In the genomic region with DNA sequence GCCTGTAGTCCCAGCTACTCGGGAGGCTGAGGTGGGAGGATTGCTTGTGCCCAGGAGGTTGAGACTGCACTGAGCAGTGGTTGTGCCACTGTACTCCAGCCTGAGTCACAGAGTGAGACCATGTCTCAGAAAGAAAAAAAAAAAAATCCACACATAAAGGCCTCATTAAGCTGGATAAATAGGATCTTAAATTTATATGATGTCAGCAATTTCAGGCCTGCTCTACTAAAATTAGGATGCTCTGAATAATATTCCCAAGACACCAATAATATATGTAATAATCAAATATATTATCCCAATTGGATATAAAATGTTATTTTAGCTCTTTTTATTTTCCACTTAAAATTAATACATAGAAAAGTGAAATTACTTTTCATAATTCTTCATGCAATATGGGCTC, we compare ENCODE assay signal across 19 cellular contexts. TPM values are rescaled to one million over a fixed set of nuclear protein-coding genes. Genes with fewer than 3 reads are reported as not detected.
DNase-seq lines count a peak whose midpoint lies in the region; ATAC-seq, FAIRE-seq and TF ChIP-seq lines count a peak whose summit lies in the region.
"Had no signal": no experiment of that assay in that cellular context is flagged by ENCODE, and none has a peak within 500 bp of the region (broad histone marks: within the 10 kb centered on the region; RNA-seq: fewer than 3 reads in every experiment).

No MANE protein-coding gene starts in this region.

- no peak overlapping the region for H4K91ac ChIP-seq in IMR-90 (ENCODE audit: insufficient read depth, low read depth, low read length)

- no peak overlapping the region for H2BK15ac ChIP-seq in IMR-90 (ENCODE audit: low read depth, low read length)

- no peak overlapping the region for H3K18ac ChIP-seq in IMR-90 (ENCODE audit: low read depth, low read length)

- H3K27ac ChIP-seq in HepG2 (ENCODE audit: extremely low read length, insufficient read depth, low read length), result no peak overlapping the region
- H3K27ac ChIP-seq in right lobe of liver, result no peak overlapping the region
- no peak overlapping the region for H3K27ac ChIP-seq in IMR-90 (ENCODE audit: insufficient read depth, low read length)
- H3K27ac ChIP-seq: BLaER1 treated with 17β-estradiol and CSF1 and Interleukin-3, amounts not matched to agents 10 nM and 100 nM; C4-2B had no signal

- H3K23ac ChIP-seq in IMR-90 (ENCODE audit: low read depth, low read length), result no peak overlapping the region

- no peak overlapping the region for H3K9ac ChIP-seq in HepG2 (ENCODE audit: insufficient read depth, low read depth, low read length)
- H3K9ac ChIP-seq in IMR-90 (ENCODE audit: low read depth, low read length), result no peak overlapping the region
- H3K9ac ChIP-seq: BLaER1 treated with 17β-estradiol and CSF1 and Interleukin-3, amounts not matched to agents 10 nM and 100 nM had no signal

- H3K36me3 ChIP-seq in HepG2 (replicated peaks in 1 of 2; ENCODE audit: control insufficient read depth in 1 of 2, insufficient read depth in 2 of 2, low read length in 2 of 2), result peaks cover 3 to 14% of the 10 kb centered on the region in 2 experiments; a peak in 4 of 5 replicates
- H3K36me3 ChIP-seq in right lobe of liver, result no peaks in the 10 kb centered on the region
- H3K36me3 ChIP-seq in IMR-90 (ENCODE audit: control insufficient read depth, insufficient read depth, low read length), result peaks cover 3% of the 10 kb centered on the region

- H4K8ac ChIP-seq in IMR-90 (ENCODE audit: low read depth in 2 of 2, low read length in 2 of 2), result no peak overlapping the region

- DNase-seq in HepG2 (ENCODE audit: low spot score), result no peak
- no peak for DNase-seq in right lobe of liver
- DNase-seq in IMR-90, result no peak
- DNase-seq in erythroblast (lab: John Stamatoyannopoulos, UW), result no peak
- DNase-seq in NCI-H2029 (lab: John Stamatoyannopoulos, UW), result no peak
- DNase-seq: 8988T; AML-193; Caco-2; Calu3; CD4-positive, alpha-beta T cell; CD8-positive, alpha-beta T cell; DMS79 treated with DMSO at 0.1 percent for 48 hours; GF-D8 had no signal

- peaks cover 7% of the 10 kb centered on the region for H3K9me1 ChIP-seq in IMR-90 (ENCODE audit: insufficient read depth, low read length)

- in situ Hi-C loops in HepG2 (cut with HindIII; ENCODE audit: extremely low pct_ligation_motif_present, low pct_unique_long_range_greater_than_20kb), result no loop called here
- in situ Hi-C loops in IMR-90 (cut with MboI; ENCODE audit: low sequenced_read_pairs), result no loop called here

- H3K79me2 ChIP-seq in HepG2 (ENCODE audit: insufficient read depth, low read length), result no peaks in the 10 kb centered on the region

- TF ChIP-seq EP300 in HepG2 (IDR thresholded peaks at IDR 0.05; ENCODE audit: low read depth in 2 of 2, low read length in 2 of 2) (no peak), HepG2 (CRISPR knock-in tag; IDR thresholded peaks at IDR 0.05; ENCODE audit: borderline replicate concordance) (no peak)

- BruUV-seq in HepG2 (replicated peaks; lab: Mats Ljungman, UMichigan), result no TSS peak
- BruUV-seq in IMR-90 (replicated peaks; lab: Mats Ljungman, UMichigan), result no TSS peak

- H2AFZ ChIP-seq in HepG2 (ENCODE audit: low read length) (no peak overlapping the region), IMR-90 (replicated peaks; ENCODE audit: low read length, poor library complexity) (no peak overlapping the region)

- TF ChIP-seq CTCF in HepG2 (CRISPR knock-in tag; IDR thresholded peaks at IDR 0.05) (no peak), right lobe of liver (IDR thresholded peaks at IDR 0.05) (no peak), IMR-90 (conservative IDR thresholded peaks at IDR 0.05; ENCODE audit: low read depth, low read length) (no peak)

- H4K5ac ChIP-seq in IMR-90 (ENCODE audit: low read depth, low read length), result no peak overlapping the region

- H3K4ac ChIP-seq in IMR-90 (ENCODE audit: low read depth, low read length), result no peak overlapping the region

- TF ChIP-seq RAD21 in HepG2 (CRISPR knock-in tag; IDR thresholded peaks at IDR 0.05), result no peak
- TF ChIP-seq RAD21 in IMR-90 (IDR thresholded peaks at IDR 0.05; ENCODE audit: low read length), result no peak

- H2BK120ac ChIP-seq in IMR-90 (ENCODE audit: low read depth, low read length), result no peak overlapping the region

- ATAC-seq in HepG2 (no peak), right lobe of liver (no peak), IMR-90 (ENCODE audit: low read depth) (no peak)
- ATAC-seq: CD8-positive, alpha-beta T cell had no signal

- CTCF ChIA-PET in HepG2 (lab: Yijun Ruan, JAX; ENCODE audit: low intra/inter-chr PET ratio, low total read pairs), result no interaction called here
- CTCF ChIA-PET in IMR-90 (lab: Yijun Ruan, JAX), result no interaction called here

- H2AK9ac ChIP-seq in IMR-90 (replicated peaks; ENCODE audit: low read depth, low read length, poor library complexity), result no peak overlapping the region

- dilution Hi-C loops in IMR-90 (cut with HindIII; ENCODE audit: low sequenced_read_pairs, unreplicated experiment), result no loop called here

- no peak for FAIRE-seq in HepG2 (lab: Jason Lieb, UNC)
- FAIRE-seq: A204.1, D721Med, G401.6, GM19239 had no signal

- H4K20me1 ChIP-seq in HepG2 (ENCODE audit: insufficient read depth, low read length) (no peaks in the 10 kb centered on the region), IMR-90 (ENCODE audit: insufficient read depth, low read length) (no peaks in the 10 kb centered on the region)

- H3K4me1 ChIP-seq in HepG2 (ENCODE audit: insufficient read depth, low read length), result no peaks in the 10 kb centered on the region
- peaks cover 0 to 13% (median 5%) of the 10 kb centered on the region in 4 donors for H3K4me1 ChIP-seq in right lobe of liver
- H3K4me1 ChIP-seq in IMR-90 (ENCODE audit: control insufficient read depth, insufficient read depth, low read length), result peaks cover 3% of the 10 kb centered on the region; the same call in 1 of the 2 replicates
- H3K4me1 ChIP-seq: BLaER1 treated with 17β-estradiol and CSF1 and Interleukin-3, amounts not matched to agents 10 nM and 100 nM; Caco-2 had no signal

- H3K56ac ChIP-seq in IMR-90 (ENCODE audit: extremely low read depth, insufficient read depth, low read length), result no peak overlapping the region

- H2AK5ac ChIP-seq in IMR-90 (ENCODE audit: low read depth, low read length), result no peak overlapping the region

- H3K27me3 ChIP-seq in HepG2 (ENCODE audit: control insufficient read depth in 1 of 2, insufficient read depth in 2 of 2, low read length in 2 of 2) (no peaks in the 10 kb centered on the region; a peak in 1 of 5 replicates), right lobe of liver (no peaks in the 10 kb centered on the region), IMR-90 (ENCODE audit: control insufficient read depth, insufficient read depth, low read length) (no peaks in the 10 kb centered on the region)
- H3K27me3 ChIP-seq: BLaER1 treated with 17β-estradiol and CSF1 and Interleukin-3, amounts not matched to agents 10 nM and 100 nM had no signal

- H2BK20ac ChIP-seq in IMR-90 (ENCODE audit: low read depth, low read length), result no peak overlapping the region

- H3K79me1 ChIP-seq in IMR-90 (ENCODE audit: low read depth in 1 of 2, low read length in 2 of 2), result peaks cover 0 to 19% of the 10 kb centered on the region in 2 experiments

- H3K14ac ChIP-seq in IMR-90 (replicated peaks; ENCODE audit: low read depth, low read length), result no peak overlapping the region

- WGBS in HepG2 (ENCODE audit: low lambda C conversion rate), result 100% methylated on average over 1 of the region's 1 CpG
- WGBS in right lobe of liver (ENCODE audit: insufficient coverage, low coverage, low lambda C conversion rate, missing lambda C conversion rate), result 80% methylated on average over 1 of the region's 1 CpG
- no CpG with 5 or more reads among the region's 1 CpG for WGBS in IMR-90 (ENCODE audit: extremely low coverage in 2 of 2, insufficient read length in 1 of 2), 2 experiments

- H3K4me3 ChIP-seq in HepG2 (replicated peaks in 1 of 3; ENCODE audit: insufficient read depth in 1 of 3, low read depth in 2 of 3, low read length in 3 of 3) (no peak overlapping the region), right lobe of liver (no peak overlapping the region), IMR-90 (ENCODE audit: insufficient read depth, low read depth, low read length) (no peak overlapping the region)
- H3K4me3 ChIP-seq: BLaER1 treated with 17β-estradiol and CSF1 and Interleukin-3, amounts not matched to agents 10 nM and 100 nM had no signal

- no peak for TF ChIP-seq POLR2A in HepG2 (IDR thresholded peaks at IDR 0.05; ENCODE audit: insufficient read depth in 1 of 2, low read depth in 2 of 2, low read length in 2 of 2)
- no peak for TF ChIP-seq POLR2A in right lobe of liver (IDR thresholded peaks at IDR 0.05)
- no peak for TF ChIP-seq POLR2A in IMR-90 (IDR thresholded peaks at IDR 0.05; ENCODE audit: low read depth, low read length)
- TF ChIP-seq POLR2A in erythroblast (IDR thresholded peaks at IDR 0.05; ENCODE audit: low read length), result no peak

- H3K4me2 ChIP-seq in HepG2 (ENCODE audit: low read depth, low read length) (no peak overlapping the region), IMR-90 (ENCODE audit: low read depth, low read length) (no peak overlapping the region)
- H3K4me2 ChIP-seq: BLaER1 treated with 17β-estradiol and CSF1 and Interleukin-3, amounts not matched to agents 10 nM and 100 nM had no signal

- intact Hi-C loops in HepG2 (cut with micrococcal nuclease; ENCODE audit: unreplicated experiment), result no loop called here
- intact Hi-C loops in right lobe of liver (cut with DNase I), result no loop called here
- intact Hi-C loops in IMR-90 (cut with micrococcal nuclease), result no loop called here

- H3K9me3 ChIP-seq in HepG2 (ENCODE audit: low read length) (no peaks in the 10 kb centered on the region), right lobe of liver (no peaks in the 10 kb centered on the region), IMR-90 (ENCODE audit: control insufficient read depth, insufficient read depth, low read length) (no peaks in the 10 kb centered on the region; the same call in 1 of the 2 replicates)
- H3K9me3 ChIP-seq: Caco-2 had no signal

- POLR2A ChIA-PET in HepG2 (lab: Yijun Ruan, JAX), result no interaction called here
- POLR2A ChIA-PET in IMR-90 (lab: Charles Lee; ENCODE audit: unreplicated experiment), result no interaction called here

- H2BK5ac ChIP-seq in IMR-90 (ENCODE audit: low read depth, low read length, poor library complexity, severe bottlenecking), result no peak overlapping the region

RNA-seq across cellular contexts. Expression of a gene that starts 43.6 kb away (rescaled TPM):
- total RNA-seq in HepG2 (2016; rRNA removed; fragmentation: Illumina TruSeq; extraction: Trizol) (36.7 and 62.9 TPM in 2 replicates), right lobe of liver (10 to 100 TPM; 28.3 to 68.2 (median 36.7) TPM), IMR-90 (2012; rRNA removed) (37.1 and 50.3 TPM in 2 replicates)
- 10.4 and 10.8 TPM in 2 replicates for total RNA-seq in HepG2 (2016; cell fraction: cytosol; rRNA removed; fragmentation: Illumina TruSeq; extraction: Trizol; ENCODE audit: low read depth)
- 36.0 and 61.2 TPM in 2 replicates for total RNA-seq in HepG2 (2016; cell fraction: insoluble cytoplasmic fraction; rRNA removed; fragmentation: Illumina TruSeq; extraction: Trizol)
- total RNA-seq in HepG2 (2016; cell fraction: membrane; rRNA removed; fragmentation: Illumina TruSeq; extraction: Trizol), result 22.8 and 25.1 TPM in 2 replicates
- total RNA-seq in HepG2 (2016; cell fraction: nucleus; rRNA removed; fragmentation: Illumina TruSeq; extraction: Trizol), result 21.0 TPM in 2 replicates
- polyA plus RNA-seq in HepG2 (2011; rRNA removed) (10.5 and 11.9 TPM in 2 replicates), IMR-90 (2012; rRNA removed) (14.2 and 19.1 TPM in 2 replicates)
- polyA plus RNA-seq in HepG2 (2011; cell fraction: cytosol; rRNA removed), result 10.6 and 14.3 TPM in 2 replicates
- polyA plus RNA-seq in HepG2 (2011; cell fraction: nucleus; rRNA removed), result 3.8 and 4.8 TPM in 2 replicates
- 19.4 and 26.2 TPM in 2 replicates for polyA plus RNA-seq in HepG2 (2012)
- 4.4 TPM in 2 replicates for polyA plus RNA-seq in HepG2 (2016; cell fraction: cytosol; fragmentation: Illumina TruSeq; extraction: Trizol; ENCODE audit: low read depth)
- 47.9 and 54.1 TPM in 2 replicates for polyA plus RNA-seq in HepG2 (2016; cell fraction: insoluble cytoplasmic fraction; fragmentation: Illumina TruSeq; extraction: Trizol; ENCODE audit: low read depth)
- 9.7 and 11.0 TPM in 2 replicates for polyA plus RNA-seq in HepG2 (2016; cell fraction: membrane; fragmentation: Illumina TruSeq; extraction: Trizol; ENCODE audit: low read depth)
- polyA plus RNA-seq in HepG2 (2016; cell fraction: nucleus; fragmentation: Illumina TruSeq; extraction: Trizol; ENCODE audit: insufficient read depth, low read depth), result 15.5 and 19.2 TPM in 2 replicates
- 32.5 and 40.0 TPM in 2 replicates for polyA minus RNA-seq in HepG2 (2011; rRNA and poly(A)+ RNA removed; ENCODE audit: low replicate concordance)
- 16.7 and 17.7 TPM in 2 replicates for polyA minus RNA-seq in HepG2 (2011; cell fraction: cytosol; rRNA and poly(A)+ RNA removed)
- polyA minus RNA-seq in HepG2 (2011; cell fraction: nucleus; rRNA and poly(A)+ RNA removed), result 22.9 and 28.3 TPM in 2 replicates
- polyA plus RNA-seq in IMR-90 (2012; cell fraction: cytosol; rRNA removed), result 6.5 and 7.6 TPM in 2 replicates
- 2.9 and 8.0 TPM in 2 replicates for polyA plus RNA-seq in IMR-90 (2012; cell fraction: nucleus; rRNA removed; ENCODE audit: low replicate concordance)

RNA-seq across cellular contexts. Expression of a gene that starts 43.7 kb away (rescaled TPM):
- total RNA-seq in HepG2 (2016; rRNA removed; fragmentation: Illumina TruSeq; extraction: Trizol) (11.2 and 13.9 TPM in 2 replicates), right lobe of liver (1 to 10 TPM; 1.9 to 5.0 (median 3.9) TPM), IMR-90 (2012; rRNA removed) (15.1 and 25.6 TPM in 2 replicates)
- 1.2 and 2.0 TPM in 2 replicates for total RNA-seq in HepG2 (2016; cell fraction: cytosol; rRNA removed; fragmentation: Illumina TruSeq; extraction: Trizol; ENCODE audit: low read depth)
- total RNA-seq in HepG2 (2016; cell fraction: insoluble cytoplasmic fraction; rRNA removed; fragmentation: Illumina TruSeq; extraction: Trizol), result 10.8 and 14.4 TPM in 2 replicates
- total RNA-seq in HepG2 (2016; cell fraction: membrane; rRNA removed; fragmentation: Illumina TruSeq; extraction: Trizol), result 4.7 and 6.4 TPM in 2 replicates
- total RNA-seq in HepG2 (2016; cell fraction: nucleus; rRNA removed; fragmentation: Illumina TruSeq; extraction: Trizol), result 5.5 and 8.0 TPM in 2 replicates
- polyA plus RNA-seq in HepG2 (2011; rRNA removed) (3.3 and 5.2 TPM in 2 replicates), IMR-90 (2012; rRNA removed) (5.9 and 7.5 TPM in 2 replicates)
- 2.0 and 2.7 TPM in 2 replicates for polyA plus RNA-seq in HepG2 (2011; cell fraction: cytosol; rRNA removed)
- 2.8 and 3.1 TPM in 2 replicates for polyA plus RNA-seq in HepG2 (2011; cell fraction: nucleus; rRNA removed)
- polyA plus RNA-seq in HepG2 (2012), result 8.1 and 9.0 TPM in 2 replicates
- 2.0 and 2.4 TPM in 2 replicates for polyA plus RNA-seq in HepG2 (2016; cell fraction: cytosol; fragmentation: Illumina TruSeq; extraction: Trizol; ENCODE audit: low read depth)
- polyA plus RNA-seq in HepG2 (2016; cell fraction: insoluble cytoplasmic fraction; fragmentation: Illumina TruSeq; extraction: Trizol; ENCODE audit: low read depth), result 11.6 and 13.5 TPM in 2 replicates
- polyA plus RNA-seq in HepG2 (2016; cell fraction: membrane; fragmentation: Illumina TruSeq; extraction: Trizol; ENCODE audit: low read depth), result 2.3 and 3.1 TPM in 2 replicates
- polyA plus RNA-seq in HepG2 (2016; cell fraction: nucleus; fragmentation: Illumina TruSeq; extraction: Trizol; ENCODE audit: insufficient read depth, low read depth), result 7.4 and 8.2 TPM in 2 replicates
- polyA minus RNA-seq in HepG2 (2011; rRNA and poly(A)+ RNA removed; ENCODE audit: low replicate concordance), result 1.6 TPM in 2 replicates
- polyA minus RNA-seq in HepG2 (2011; cell fraction: cytosol; rRNA and poly(A)+ RNA removed), result 4.6 and 5.3 TPM in 2 replicates
- polyA minus RNA-seq in HepG2 (2011; cell fraction: nucleus; rRNA and poly(A)+ RNA removed), result 9.0 TPM in 2 replicates
- polyA plus RNA-seq in IMR-90 (2012; cell fraction: cytosol; rRNA removed), result 2.0 and 4.7 TPM in 2 replicates
- 1.2 and 4.0 TPM in 2 replicates for polyA plus RNA-seq in IMR-90 (2012; cell fraction: nucleus; rRNA removed; ENCODE audit: low replicate concordance)
